13 cellular contexts compared by ENCODE assay signal in the genomic region with DNA sequence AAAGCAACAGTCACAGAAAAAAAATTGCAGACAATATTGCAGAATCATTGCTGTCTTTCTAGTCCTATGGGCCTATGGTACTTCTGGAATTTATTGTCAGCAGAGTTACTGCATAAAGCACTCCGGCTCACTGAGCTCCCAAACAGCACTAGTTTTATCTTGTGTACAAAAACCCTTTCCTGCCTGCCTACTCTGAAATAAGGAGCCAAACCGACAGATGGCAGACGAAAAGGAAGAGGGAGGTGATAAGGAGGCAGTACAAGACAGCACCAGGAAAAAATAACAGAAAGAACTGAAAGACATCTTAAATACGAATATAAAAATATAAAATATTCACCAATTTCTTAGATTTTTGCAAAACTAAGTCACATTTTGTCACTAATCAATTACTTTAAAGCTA. TPM values are rescaled to one million over a fixed set of nuclear protein-coding genes. Genes with fewer than 3 reads are reported as not detected.
DNase-seq lines count a peak whose midpoint lies in the region; ATAC-seq, FAIRE-seq and TF ChIP-seq lines count a peak whose summit lies in the region.
"Had no signal": no experiment of that assay in that cellular context is flagged by ENCODE, and none has a peak within 500 bp of the region (broad histone marks: within the 10 kb centered on the region; RNA-seq: fewer than 3 reads in every experiment).

No MANE protein-coding gene starts in this region.

- peaks cover 69% of the 10 kb centered on the region for H3K79me2 ChIP-seq in OCI-LY7 (ENCODE audit: insufficient read depth, low read depth, low read length)

- in situ Hi-C loops in brain microvascular endothelial cell (cut with HindIII; ENCODE audit: low pct_ligation_motif_present, low sequenced_read_pairs) = no loop called here

- H3K27me3 ChIP-seq in brain microvascular endothelial cell (replicated peaks) = no peaks in the 10 kb centered on the region
- H3K27me3 ChIP-seq in lower lobe of right lung (ENCODE audit: low read depth) = no peaks in the 10 kb centered on the region

- intact Hi-C loops in lower lobe of right lung (cut with DNase I) = no loop called here
- intact Hi-C loops in OCI-LY7 (cut with micrococcal nuclease; ENCODE audit: unreplicated experiment) = no loop called here

- DNase-seq in DMS 273 treated with DMSO at 0.1 percent for 48 hours (lab: John Stamatoyannopoulos, UW) (peak; percentile 21), NCI-H226 (peak; percentile 8), brain microvascular endothelial cell (no peak), lower lobe of right lung (no peak), frontal cortex (ENCODE audit: low spot score in 2 of 2) (no peak), OCI-LY7 (ENCODE audit: low spot score) (no peak), NCI-H2081 (lab: John Stamatoyannopoulos, UW) (no peak)
- DNase-seq: activated CD8-positive, alpha-beta memory T cell treated with anti-CD3 and anti-CD28 coated beads, Interleukin-2, amount 50 U/mL, for 48 hours; KG1; NCI-H510A treated with DMSO at 0.1 percent for 48 hours had no signal

- no peak for FAIRE-seq in frontal cortex (lab: Jason Lieb, UNC)

- H3K36me3 ChIP-seq in brain microvascular endothelial cell (replicated peaks) (no peaks in the 10 kb centered on the region), lower lobe of right lung (no peaks in the 10 kb centered on the region), OCI-LY7 (ENCODE audit: insufficient read depth, low read length) (no peaks in the 10 kb centered on the region)

- no peak overlapping the region for H2AFZ ChIP-seq in OCI-LY7 (ENCODE audit: low read length)

- no TSS peak for BruUV-seq in OCI-LY7 (replicated peaks; lab: Mats Ljungman, UMichigan)

- H3K27ac ChIP-seq in brain microvascular endothelial cell (no peak overlapping the region), lower lobe of right lung (no peak overlapping the region), OCI-LY7 (ENCODE audit: low read depth, low read length, poor library complexity, severe bottlenecking) (no peak overlapping the region)
- H3K27ac ChIP-seq: skin epidermis had no signal

- H3K4me3 ChIP-seq in brain microvascular endothelial cell (ENCODE audit: low read depth, low read length) (no peak overlapping the region), lower lobe of right lung (no peak overlapping the region), OCI-LY7 (ENCODE audit: low read depth, low read length, poor library complexity, severe bottlenecking) (no peak overlapping the region)
- H3K4me3 ChIP-seq: skin epidermis had no signal

- no peaks in the 10 kb centered on the region for H3K9me3 ChIP-seq in lower lobe of right lung
- H3K9me3 ChIP-seq in OCI-LY7 (ENCODE audit: low read length) = no peaks in the 10 kb centered on the region

- TF ChIP-seq CTCF in brain microvascular endothelial cell (IDR thresholded peaks at IDR 0.05; ENCODE audit: low read depth, low read length, missing control alignments) (peak; percentile 24), lower lobe of right lung (IDR thresholded peaks at IDR 0.05) (peak; percentile 14), OCI-LY7 (conservative IDR thresholded peaks at IDR 0.05; ENCODE audit: low read length) (no peak)

- H4K20me1 ChIP-seq in OCI-LY7 (ENCODE audit: insufficient read depth, low read length) = 0 out of 2 replicates have a peak, but pooled peaks cover 4% of the 10 kb centered on the region

- no peak for ATAC-seq in lower lobe of right lung
- no peak for ATAC-seq in GM18517 (IDR thresholded peaks at IDR 0.05; ENCODE audit: unreplicated experiment)
- ATAC-seq: SK-N-SH treated with all-trans-retinoic acid at 6 μM for 48 hours had no signal

- peaks cover 74% of the 10 kb centered on the region for H3K4me1 ChIP-seq in lower lobe of right lung
- no peaks in the 10 kb centered on the region for H3K4me1 ChIP-seq in OCI-LY7 (ENCODE audit: insufficient read depth, low read length, poor library complexity, severe bottlenecking)

- POLR2A ChIA-PET in OCI-LY7 (lab: Charles Lee) = interaction anchor here (0.7 to 1.1 kb wide), 3 partner anchors 11 to 36 kb away, joined by 3 read pairs; no protein-coding TSS in a partner anchor

- H3K9me2 ChIP-seq in OCI-LY7 (ENCODE audit: insufficient read depth, low read length) = no peaks in the 10 kb centered on the region

- CTCF ChIA-PET in OCI-LY7 (lab: Charles Lee; ENCODE audit: unreplicated experiment) = no interaction called here

- no peak overlapping the region for H3K4me2 ChIP-seq in OCI-LY7 (ENCODE audit: low read length)

RNA-seq across cellular contexts. Expression of gene HERC1, which starts 15.6 kb away (rescaled TPM):
- total RNA-seq in lower lobe of right lung (126 TPM), frontal cortex (179 TPM), OCI-LY7 (2022) (70.0 and 71.5 TPM in 2 replicates)
- 53.2 and 55.9 TPM in 2 replicates for total RNA-seq in OCI-LY7 (2014; rRNA removed; shearing (Covaris generic))

Comparison
In these comparisons a context has a peak if more than half of its experiments do, and no peak if none do; other contexts are left out.
1. DNase-seq: peak in DMS 273 treated with DMSO at 0.1 percent for 48 hours (single experiment) and NCI-H226 (single experiment); none in brain microvascular endothelial cell (single experiment), lower lobe of right lung (single experiment), frontal cortex (0 of 2), OCI-LY7 (single experiment) and NCI-H2081 (0 of 2).